ENCODE assay signal across 1 cellular context in the genomic region with DNA sequence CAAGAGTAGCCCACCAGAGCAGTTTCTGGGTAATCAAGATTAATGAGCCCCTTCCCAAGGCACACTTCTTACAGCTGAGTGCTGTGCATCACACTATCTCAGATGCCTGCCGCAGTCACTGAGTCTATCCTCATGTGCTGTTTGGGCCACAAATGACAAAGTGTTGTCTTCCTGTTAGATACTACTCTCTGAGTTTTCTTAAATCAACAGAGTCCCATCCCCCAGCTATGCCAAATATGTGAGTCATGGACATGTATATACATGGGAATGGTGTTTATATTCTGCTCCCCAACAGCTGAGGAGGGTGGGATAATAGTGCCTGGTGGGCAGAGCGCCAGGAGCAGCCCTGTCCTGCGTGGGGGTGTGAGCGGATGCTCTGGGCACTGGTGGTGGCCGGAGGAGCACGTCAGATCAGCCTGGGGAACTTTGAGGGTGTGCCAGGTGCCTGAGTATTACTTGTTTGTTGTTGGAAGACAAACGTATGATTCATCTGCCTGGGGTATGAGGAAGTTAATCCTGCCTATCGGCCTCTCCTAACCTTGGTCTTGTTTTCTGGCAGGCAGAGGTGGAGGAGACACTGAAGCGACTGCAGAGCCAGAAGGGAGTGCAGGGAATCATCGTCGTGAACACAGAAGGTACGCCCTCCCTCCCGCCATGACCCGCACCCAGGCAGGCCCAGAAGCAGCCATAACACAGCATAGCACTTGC.
A peak's percentile ranks its signal among the peaks of the same experiment; 100 is the strongest.
TF ChIP-seq lines count a peak whose summit lies in the region.

No MANE protein-coding gene starts in this region.

TF ChIP-seq in HepG2, 621 proteins besides CTCF, POLR2A, EP300 and RAD21 (continued from another document and continues in another):
- TF ChIP-seq, protein P1, sequence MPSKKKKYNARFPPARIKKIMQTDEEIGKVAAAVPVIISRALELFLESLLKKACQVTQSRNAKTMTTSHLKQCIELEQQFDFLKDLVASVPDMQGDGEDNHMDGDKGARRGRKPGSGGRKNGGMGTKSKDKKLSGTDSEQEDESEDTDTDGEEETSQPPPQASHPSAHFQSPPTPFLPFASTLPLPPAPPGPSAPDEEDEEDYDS (CRISPR knock-in tag; IDR thresholded peaks at IDR 0.05), result peak; percentile 69
- TF ChIP-seq XBP1 (CRISPR knock-in tag; IDR thresholded peaks at IDR 0.05) (no peak), POLR2AphosphoS5 (IDR thresholded peaks at IDR 0.05; ENCODE audit: low read depth, low read length) (no peak), HNRNPL (IDR thresholded peaks at IDR 0.05; ENCODE audit: low read depth, low read length) (peak; percentile 80), ZNF383 (CRISPR knock-in tag; IDR thresholded peaks at IDR 0.05; ENCODE audit: borderline replicate concordance) (peak; percentile 89; the same call in 1 of the 2 replicates), STAT5B (CRISPR knock-in tag; IDR thresholded peaks at IDR 0.05) (no peak), MEF2D (CRISPR knock-in tag; IDR thresholded peaks at IDR 0.05) (peak; percentile 85), ZNF143 (CRISPR knock-in tag; IDR thresholded peaks at IDR 0.05) (peak; percentile 56; the same call in 1 of the 2 replicates), ZNF160 (CRISPR knock-in tag; IDR thresholded peaks at IDR 0.05) (no peak), SOX13 (IDR thresholded peaks at IDR 0.05) (peak; percentile 55), SOX13 (CRISPR knock-in tag; conservative IDR thresholded peaks at IDR 0.05 in 1 of 2, IDR thresholded peaks at IDR 0.05 in 1 of 2) (peak; percentile 17 to 85; a peak in 2 of 4 replicates), ZNF354B (CRISPR knock-in tag; IDR thresholded peaks at IDR 0.05) (0 out of 2 replicates have a peak, but pooled peaks have one; percentile 24), ATM (IDR thresholded peaks at IDR 0.05; ENCODE audit: borderline replicate concordance) (no peak), HMG20A (CRISPR knock-in tag; IDR thresholded peaks at IDR 0.05; ENCODE audit: borderline replicate concordance) (peak; percentile 93), MIXL1 (CRISPR knock-in tag; IDR thresholded peaks at IDR 0.05) (peak; percentile 86; the same call in 1 of the 2 replicates), MYNN (CRISPR knock-in tag; IDR thresholded peaks at IDR 0.05; ENCODE audit: low read depth) (no peak), RFX5 (IDR thresholded peaks at IDR 0.05; ENCODE audit: low read depth, low read length) (peak; percentile 82), ZNF180 (CRISPR knock-in tag; IDR thresholded peaks at IDR 0.05; ENCODE audit: borderline replicate concordance, low read depth) (no peak), SMAD9 (CRISPR knock-in tag; IDR thresholded peaks at IDR 0.05) (no peak), MZF1 (CRISPR knock-in tag; IDR thresholded peaks at IDR 0.05; ENCODE audit: borderline replicate concordance) (peak; percentile 96; the same call in 1 of the 2 replicates), GZF1 (CRISPR knock-in tag; IDR thresholded peaks at IDR 0.05) (no peak), ZFP37 (CRISPR knock-in tag; IDR thresholded peaks at IDR 0.05; ENCODE audit: borderline replicate concordance) (no peak; the same call in none of the 2 replicates), SNAPC2 (CRISPR knock-in tag; IDR thresholded peaks at IDR 0.05) (peak; percentile 83), SNAI1 (CRISPR knock-in tag; IDR thresholded peaks at IDR 0.05; ENCODE audit: borderline replicate concordance) (no peak), SRSF9 (IDR thresholded peaks at IDR 0.05; ENCODE audit: borderline replicate concordance, insufficient read depth, low read depth, low read length, poor library complexity, severe bottlenecking) (no peak), ZNF883 (CRISPR knock-in tag; IDR thresholded peaks at IDR 0.05; ENCODE audit: not compliant biosample characterization) (no peak), HNRNPLL (IDR thresholded peaks at IDR 0.05; ENCODE audit: low read depth, low read length, poor library complexity, severe bottlenecking) (peak; percentile 43), NRL (CRISPR knock-in tag; IDR thresholded peaks at IDR 0.05; ENCODE audit: borderline replicate concordance) (peak; percentile 18; the same call in 1 of the 2 replicates)
- TF ChIP-seq, protein P2, sequence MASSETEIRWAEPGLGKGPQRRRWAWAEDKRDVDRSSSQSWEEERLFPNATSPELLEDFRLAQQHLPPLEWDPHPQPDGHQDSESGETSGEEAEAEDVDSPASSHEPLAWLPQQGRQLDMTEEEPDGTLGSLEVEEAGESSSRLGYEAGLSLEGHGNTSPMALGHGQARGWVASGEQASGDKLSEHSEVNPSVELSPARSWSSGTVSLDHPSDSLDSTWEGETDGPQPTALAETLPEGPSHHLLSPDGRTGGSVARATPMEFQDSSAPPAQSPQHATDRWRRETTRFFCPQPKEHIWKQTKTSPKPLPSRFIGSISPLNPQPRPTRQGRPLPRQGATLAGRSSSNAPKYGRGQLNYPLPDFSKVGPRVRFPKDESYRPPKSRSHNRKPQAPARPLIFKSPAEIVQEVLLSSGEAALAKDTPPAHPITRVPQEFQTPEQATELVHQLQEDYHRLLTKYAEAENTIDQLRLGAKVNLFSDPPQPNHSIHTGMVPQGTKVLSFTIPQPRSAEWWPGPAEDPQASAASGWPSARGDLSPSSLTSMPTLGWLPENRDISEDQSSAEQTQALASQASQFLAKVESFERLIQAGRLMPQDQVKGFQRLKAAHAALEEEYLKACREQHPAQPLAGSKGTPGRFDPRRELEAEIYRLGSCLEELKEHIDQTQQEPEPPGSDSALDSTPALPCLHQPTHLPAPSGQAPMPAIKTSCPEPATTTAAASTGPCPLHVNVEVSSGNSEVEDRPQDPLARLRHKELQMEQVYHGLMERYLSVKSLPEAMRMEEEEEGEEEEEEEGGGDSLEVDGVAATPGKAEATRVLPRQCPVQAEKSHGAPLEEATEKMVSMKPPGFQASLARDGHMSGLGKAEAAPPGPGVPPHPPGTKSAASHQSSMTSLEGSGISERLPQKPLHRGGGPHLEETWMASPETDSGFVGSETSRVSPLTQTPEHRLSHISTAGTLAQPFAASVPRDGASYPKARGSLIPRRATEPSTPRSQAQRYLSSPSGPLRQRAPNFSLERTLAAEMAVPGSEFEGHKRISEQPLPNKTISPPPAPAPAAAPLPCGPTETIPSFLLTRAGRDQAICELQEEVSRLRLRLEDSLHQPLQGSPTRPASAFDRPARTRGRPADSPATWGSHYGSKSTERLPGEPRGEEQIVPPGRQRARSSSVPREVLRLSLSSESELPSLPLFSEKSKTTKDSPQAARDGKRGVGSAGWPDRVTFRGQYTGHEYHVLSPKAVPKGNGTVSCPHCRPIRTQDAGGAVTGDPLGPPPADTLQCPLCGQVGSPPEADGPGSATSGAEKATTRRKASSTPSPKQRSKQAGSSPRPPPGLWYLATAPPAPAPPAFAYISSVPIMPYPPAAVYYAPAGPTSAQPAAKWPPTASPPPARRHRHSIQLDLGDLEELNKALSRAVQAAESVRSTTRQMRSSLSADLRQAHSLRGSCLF (CRISPR knock-in tag; IDR thresholded peaks at IDR 0.05; ENCODE audit: borderline replicate concordance), result no peak
- TF ChIP-seq, protein P3, sequence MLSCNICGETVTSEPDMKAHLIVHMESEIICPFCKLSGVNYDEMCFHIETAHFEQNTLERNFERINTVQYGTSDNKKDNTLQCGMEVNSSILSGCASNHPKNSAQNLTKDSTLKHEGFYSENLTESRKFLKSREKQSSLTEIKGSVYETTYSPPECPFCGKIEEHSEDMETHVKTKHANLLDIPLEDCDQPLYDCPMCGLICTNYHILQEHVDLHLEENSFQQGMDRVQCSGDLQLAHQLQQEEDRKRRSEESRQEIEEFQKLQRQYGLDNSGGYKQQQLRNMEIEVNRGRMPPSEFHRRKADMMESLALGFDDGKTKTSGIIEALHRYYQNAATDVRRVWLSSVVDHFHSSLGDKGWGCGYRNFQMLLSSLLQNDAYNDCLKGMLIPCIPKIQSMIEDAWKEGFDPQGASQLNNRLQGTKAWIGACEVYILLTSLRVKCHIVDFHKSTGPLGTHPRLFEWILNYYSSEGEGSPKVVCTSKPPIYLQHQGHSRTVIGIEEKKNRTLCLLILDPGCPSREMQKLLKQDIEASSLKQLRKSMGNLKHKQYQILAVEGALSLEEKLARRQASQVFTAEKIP (CRISPR knock-in tag; IDR thresholded peaks at IDR 0.05; ENCODE audit: borderline replicate concordance), result no peak
- TF ChIP-seq, protein P4, sequence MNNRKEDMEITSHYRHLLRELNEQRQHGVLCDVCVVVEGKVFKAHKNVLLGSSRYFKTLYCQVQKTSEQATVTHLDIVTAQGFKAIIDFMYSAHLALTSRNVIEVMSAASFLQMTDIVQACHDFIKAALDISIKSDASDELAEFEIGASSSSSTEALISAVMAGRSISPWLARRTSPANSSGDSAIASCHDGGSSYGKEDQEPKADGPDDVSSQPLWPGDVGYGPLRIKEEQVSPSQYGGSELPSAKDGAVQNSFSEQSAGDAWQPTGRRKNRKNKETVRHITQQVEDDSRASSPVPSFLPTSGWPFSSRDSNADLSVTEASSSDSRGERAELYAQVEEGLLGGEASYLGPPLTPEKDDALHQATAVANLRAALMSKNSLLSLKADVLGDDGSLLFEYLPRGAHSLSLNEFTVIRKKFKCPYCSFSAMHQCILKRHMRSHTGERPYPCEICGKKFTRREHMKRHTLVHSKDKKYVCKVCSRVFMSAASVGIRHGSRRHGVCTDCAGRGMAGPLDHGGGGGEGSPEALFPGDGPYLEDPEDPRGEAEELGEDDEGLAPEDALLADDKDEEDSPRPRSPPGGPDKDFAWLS (CRISPR knock-in tag; IDR thresholded peaks at IDR 0.05; ENCODE audit: borderline replicate concordance), result peak; percentile 79; the same call in 1 of the 2 replicates
- TF ChIP-seq, protein P5, sequence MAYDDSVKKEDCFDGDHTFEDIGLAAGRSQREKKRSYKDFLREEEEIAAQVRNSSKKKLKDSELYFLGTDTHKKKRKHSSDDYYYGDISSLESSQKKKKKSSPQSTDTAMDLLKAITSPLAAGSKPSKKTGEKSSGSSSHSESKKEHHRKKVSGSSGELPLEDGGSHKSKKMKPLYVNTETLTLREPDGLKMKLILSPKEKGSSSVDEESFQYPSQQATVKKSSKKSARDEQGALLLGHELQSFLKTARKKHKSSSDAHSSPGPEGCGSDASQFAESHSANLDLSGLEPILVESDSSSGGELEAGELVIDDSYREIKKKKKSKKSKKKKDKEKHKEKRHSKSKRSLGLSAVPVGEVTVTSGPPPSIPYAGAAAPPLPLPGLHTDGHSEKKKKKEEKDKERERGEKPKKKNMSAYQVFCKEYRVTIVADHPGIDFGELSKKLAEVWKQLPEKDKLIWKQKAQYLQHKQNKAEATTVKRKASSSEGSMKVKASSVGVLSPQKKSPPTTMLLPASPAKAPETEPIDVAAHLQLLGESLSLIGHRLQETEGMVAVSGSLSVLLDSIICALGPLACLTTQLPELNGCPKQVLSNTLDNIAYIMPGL (CRISPR knock-in tag; IDR thresholded peaks at IDR 0.05; ENCODE audit: borderline replicate concordance in 1 of 2, low read depth in 1 of 2), result peak; percentile 51 to 87; a peak in 2 of 4 replicates
- TF ChIP-seq, protein P6, sequence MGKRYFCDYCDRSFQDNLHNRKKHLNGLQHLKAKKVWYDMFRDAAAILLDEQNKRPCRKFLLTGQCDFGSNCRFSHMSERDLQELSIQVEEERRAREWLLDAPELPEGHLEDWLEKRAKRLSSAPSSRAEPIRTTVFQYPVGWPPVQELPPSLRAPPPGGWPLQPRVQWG (CRISPR knock-in tag; IDR thresholded peaks at IDR 0.05; ENCODE audit: borderline replicate concordance, low read depth), result no peak
- TF ChIP-seq, protein P7, sequence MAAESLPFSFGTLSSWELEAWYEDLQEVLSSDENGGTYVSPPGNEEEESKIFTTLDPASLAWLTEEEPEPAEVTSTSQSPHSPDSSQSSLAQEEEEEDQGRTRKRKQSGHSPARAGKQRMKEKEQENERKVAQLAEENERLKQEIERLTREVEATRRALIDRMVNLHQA (CRISPR knock-in tag; IDR thresholded peaks at IDR 0.05), result no peak
- TF ChIP-seq, protein P8, sequence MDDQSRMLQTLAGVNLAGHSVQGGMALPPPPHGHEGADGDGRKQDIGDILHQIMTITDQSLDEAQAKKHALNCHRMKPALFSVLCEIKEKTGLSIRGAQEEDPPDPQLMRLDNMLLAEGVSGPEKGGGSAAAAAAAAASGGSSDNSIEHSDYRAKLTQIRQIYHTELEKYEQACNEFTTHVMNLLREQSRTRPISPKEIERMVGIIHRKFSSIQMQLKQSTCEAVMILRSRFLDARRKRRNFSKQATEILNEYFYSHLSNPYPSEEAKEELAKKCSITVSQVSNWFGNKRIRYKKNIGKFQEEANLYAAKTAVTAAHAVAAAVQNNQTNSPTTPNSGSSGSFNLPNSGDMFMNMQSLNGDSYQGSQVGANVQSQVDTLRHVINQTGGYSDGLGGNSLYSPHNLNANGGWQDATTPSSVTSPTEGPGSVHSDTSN (CRISPR knock-in tag; IDR thresholded peaks at IDR 0.05; ENCODE audit: borderline replicate concordance), result no peak
- TF ChIP-seq, protein P9, sequence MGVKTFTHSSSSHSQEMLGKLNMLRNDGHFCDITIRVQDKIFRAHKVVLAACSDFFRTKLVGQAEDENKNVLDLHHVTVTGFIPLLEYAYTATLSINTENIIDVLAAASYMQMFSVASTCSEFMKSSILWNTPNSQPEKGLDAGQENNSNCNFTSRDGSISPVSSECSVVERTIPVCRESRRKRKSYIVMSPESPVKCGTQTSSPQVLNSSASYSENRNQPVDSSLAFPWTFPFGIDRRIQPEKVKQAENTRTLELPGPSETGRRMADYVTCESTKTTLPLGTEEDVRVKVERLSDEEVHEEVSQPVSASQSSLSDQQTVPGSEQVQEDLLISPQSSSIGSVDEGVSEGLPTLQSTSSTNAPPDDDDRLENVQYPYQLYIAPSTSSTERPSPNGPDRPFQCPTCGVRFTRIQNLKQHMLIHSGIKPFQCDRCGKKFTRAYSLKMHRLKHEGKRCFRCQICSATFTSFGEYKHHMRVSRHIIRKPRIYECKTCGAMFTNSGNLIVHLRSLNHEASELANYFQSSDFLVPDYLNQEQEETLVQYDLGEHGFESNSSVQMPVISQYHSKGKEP (CRISPR knock-in tag; IDR thresholded peaks at IDR 0.05), result no peak
- TF ChIP-seq, protein P10, sequence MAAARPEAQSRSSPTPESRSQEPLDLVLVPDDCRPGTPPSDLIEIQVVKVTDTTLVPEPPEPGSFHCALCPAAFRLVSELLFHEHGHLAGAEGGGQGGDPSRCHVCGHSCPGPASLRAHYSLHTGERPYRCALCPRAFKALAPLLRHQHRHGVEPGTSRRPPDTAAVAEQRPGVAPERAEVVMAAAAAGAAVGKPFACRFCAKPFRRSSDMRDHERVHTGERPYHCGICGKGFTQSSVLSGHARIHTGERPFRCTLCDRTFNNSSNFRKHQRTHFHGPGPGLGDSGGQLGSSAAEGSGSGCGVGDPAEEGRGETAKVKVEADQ (CRISPR knock-in tag; IDR thresholded peaks at IDR 0.05; ENCODE audit: borderline replicate concordance), result no peak
- TF ChIP-seq, protein P11, sequence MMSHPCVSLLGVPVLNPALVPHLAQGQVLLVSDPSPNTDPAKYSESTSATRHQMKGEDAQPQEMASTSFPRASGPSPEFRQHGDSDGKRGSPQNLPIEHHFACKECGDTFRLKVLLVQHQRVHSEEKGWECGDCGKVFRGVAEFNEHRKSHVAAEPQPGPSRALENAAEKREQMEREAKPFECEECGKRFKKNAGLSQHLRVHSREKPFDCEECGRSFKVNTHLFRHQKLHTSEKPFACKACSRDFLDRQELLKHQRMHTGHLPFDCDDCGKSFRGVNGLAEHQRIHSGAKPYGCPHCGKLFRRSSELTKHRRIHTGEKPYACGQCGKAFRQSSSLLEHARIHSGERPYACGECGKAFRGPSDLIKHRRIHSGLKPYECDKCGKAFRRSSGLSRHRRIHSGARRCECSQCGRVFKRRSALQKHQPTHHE (CRISPR knock-in tag; IDR thresholded peaks at IDR 0.05; ENCODE audit: borderline replicate concordance), result peak; percentile 90; the same call in 1 of the 2 replicates
